17 cellular contexts compared by ENCODE assay signal in the genomic region with DNA sequence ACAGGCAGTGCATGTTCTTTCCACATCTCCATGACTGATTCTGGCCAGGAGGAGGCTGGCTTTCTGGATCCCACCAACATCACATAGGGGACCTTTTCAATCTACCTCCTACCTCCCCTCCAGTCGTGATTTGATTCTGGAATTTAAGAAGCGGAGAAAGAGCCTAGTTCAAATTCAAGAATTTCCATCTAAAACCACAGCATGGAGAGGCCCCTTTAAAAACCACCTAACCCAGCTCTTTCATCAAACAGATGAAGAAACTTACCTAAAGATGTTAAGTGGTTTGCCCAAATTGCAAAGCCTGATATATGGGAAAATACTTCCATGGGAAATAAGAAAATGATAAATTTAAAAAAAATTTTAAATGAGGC. TPM values are rescaled to one million over a fixed set of nuclear protein-coding genes. Genes with fewer than 3 reads are reported as not detected.
DNase-seq lines count a peak whose midpoint lies in the region; ATAC-seq and TF ChIP-seq lines count a peak whose summit lies in the region.
"Had no signal": no experiment of that assay in that cellular context is flagged by ENCODE, and none has a peak within 500 bp of the region (broad histone marks: within the 10 kb centered on the region; RNA-seq: fewer than 3 reads in every experiment).

No MANE protein-coding gene starts in this region.

- no peak overlapping the region for H3K9ac ChIP-seq in mucosa of rectum (ENCODE audit: low read depth in 1 of 2, low read length in 2 of 2)

- H3K27me3 ChIP-seq in breast epithelium (no peaks in the 10 kb centered on the region), mucosa of rectum (ENCODE audit: control insufficient read depth in 2 of 2, insufficient read depth in 2 of 2, low read length in 2 of 2) (no peaks in the 10 kb centered on the region)

- H3K36me3 ChIP-seq in breast epithelium (no peaks in the 10 kb centered on the region), mucosa of rectum (ENCODE audit: control insufficient read depth in 2 of 2, insufficient read depth in 2 of 2, low read length in 2 of 2) (no peaks in the 10 kb centered on the region)

- H3K27me3 Mint-ChIP-seq in activated naive CD8-positive, alpha-beta T cell treated with anti-CD3 and anti-CD28 coated beads, Interleukin-2, amount 50 U/mL, for 24 hours = peaks cover 3% of the 10 kb centered on the region
- H3K27me3 Mint-ChIP-seq in activated naive CD8-positive, alpha-beta T cell treated with anti-CD3 and anti-CD28 coated beads for 36 hours = no peaks in the 10 kb centered on the region
- H3K27me3 Mint-ChIP-seq in type B pancreatic cell = peaks cover 8% of the 10 kb centered on the region
- no peaks in the 10 kb centered on the region for H3K27me3 Mint-ChIP-seq in activated CD8-positive, alpha-beta T cell treated with anti-CD3 and anti-CD28 coated beads for 36 hours

- H3K4me1 Mint-ChIP-seq in activated naive CD8-positive, alpha-beta T cell treated with anti-CD3 and anti-CD28 coated beads, Interleukin-2, amount 50 U/mL, for 24 hours = peaks cover 84% of the 10 kb centered on the region
- peaks cover 54% of the 10 kb centered on the region for H3K4me1 Mint-ChIP-seq in activated naive CD8-positive, alpha-beta T cell treated with anti-CD3 and anti-CD28 coated beads for 36 hours
- peaks cover 42% of the 10 kb centered on the region for H3K4me1 Mint-ChIP-seq in type B pancreatic cell (ENCODE audit: unreplicated experiment)
- peaks cover 58% of the 10 kb centered on the region for H3K4me1 Mint-ChIP-seq in activated CD8-positive, alpha-beta T cell treated with anti-CD3 and anti-CD28 coated beads for 36 hours (ENCODE audit: low read depth)

- peaks cover 3% of the 10 kb centered on the region for H3K9me3 Mint-ChIP-seq in activated naive CD8-positive, alpha-beta T cell treated with anti-CD3 and anti-CD28 coated beads, Interleukin-2, amount 50 U/mL, for 24 hours
- peaks cover 2% of the 10 kb centered on the region for H3K9me3 Mint-ChIP-seq in activated naive CD8-positive, alpha-beta T cell treated with anti-CD3 and anti-CD28 coated beads for 36 hours
- H3K9me3 Mint-ChIP-seq in type B pancreatic cell = peaks cover 9% of the 10 kb centered on the region
- peaks cover 2% of the 10 kb centered on the region for H3K9me3 Mint-ChIP-seq in activated CD8-positive, alpha-beta T cell treated with anti-CD3 and anti-CD28 coated beads for 36 hours
- H3K9me3 Mint-ChIP-seq: activated B cell treated with CpG ODN at 0.5 μM for 24 hours, IgD-negative memory B cell had no signal

- POLR2A ChIA-PET in activated CD8-positive, alpha-beta T cell treated with anti-CD3 and anti-CD28 coated beads for 36 hours (lab: Charles Lee) = interaction anchor here (0.7 kb wide), 1 partner anchor 50 kb away, joined by 3 read pairs; no protein-coding TSS in a partner anchor

- TF ChIP-seq POLR2A in breast epithelium (IDR thresholded peaks at IDR 0.05) (no peak), GM18505 (IDR thresholded peaks at IDR 0.05; ENCODE audit: borderline replicate concordance, extremely low read depth, insufficient read depth, insufficient read length) (no peak)

- no peaks in the 10 kb centered on the region for H3K36me3 Mint-ChIP-seq in activated naive CD8-positive, alpha-beta T cell treated with anti-CD3 and anti-CD28 coated beads, Interleukin-2, amount 50 U/mL, for 24 hours (ENCODE audit: low read depth)
- H3K36me3 Mint-ChIP-seq in activated naive CD8-positive, alpha-beta T cell treated with anti-CD3 and anti-CD28 coated beads for 36 hours = no peaks in the 10 kb centered on the region
- H3K36me3 Mint-ChIP-seq in type B pancreatic cell = peaks cover 6% of the 10 kb centered on the region
- H3K36me3 Mint-ChIP-seq in activated CD8-positive, alpha-beta T cell treated with anti-CD3 and anti-CD28 coated beads for 36 hours (ENCODE audit: low read depth) = peaks cover 2% of the 10 kb centered on the region
- H3K36me3 Mint-ChIP-seq: IgD-negative memory B cell had no signal

- CTCF ChIA-PET in activated CD8-positive, alpha-beta T cell treated with anti-CD3 and anti-CD28 coated beads for 36 hours (lab: Charles Lee) = interaction anchor here (1.0 to 3.4 kb wide), 2 partner anchors 16 to 61 kb away, joined by 4 to 21 read pairs; no protein-coding TSS in a partner anchor

- no peak for ATAC-seq in activated naive CD8-positive, alpha-beta T cell treated with anti-CD3 and anti-CD28 coated beads, Interleukin-2, amount 50 U/mL, for 24 hours
- ATAC-seq in activated CD8-positive, alpha-beta T cell treated with anti-CD3 and anti-CD28 coated beads for 36 hours = no peak
- no peak for ATAC-seq in GM18505 (IDR thresholded peaks at IDR 0.05; ENCODE audit: unreplicated experiment)

- no peak for DNase-seq in activated naive CD8-positive, alpha-beta T cell treated with anti-CD3 and anti-CD28 coated beads, Interleukin-2, amount 50 U/mL, for 24 hours
- DNase-seq in activated naive CD8-positive, alpha-beta T cell treated with anti-CD3 and anti-CD28 coated beads for 36 hours = no peak
- DNase-seq in breast epithelium (ENCODE audit: low spot score in 2 of 2) (no peak), type B pancreatic cell (ENCODE audit: extremely low spot score, unreplicated experiment) (no peak), NCI-H748 (lab: John Stamatoyannopoulos, UW; ENCODE audit: unreplicated experiment) (no peak)
- no peak for DNase-seq in activated CD8-positive, alpha-beta T cell treated with anti-CD3 and anti-CD28 coated beads for 36 hours
- DNase-seq: activated B cell treated with CpG ODN at 0.5 μM for 24 hours; amniotic stem cell; C1 segment of cervical spinal cord; DND-41; NCI-H2029 treated with DMSO at 0.1 percent for 48 hours; NCI-H526 treated with DMSO at 0.1 percent for 48 hours; stimulated activated CD4-positive, alpha-beta T cell treated with anti-CD3 and anti-CD28 coated beads, Interleukin-4, amount 100 ng/mL, for 1 hour; T-helper 1 cell had no signal

- H3K4me3 ChIP-seq in breast epithelium (no peak overlapping the region), mucosa of rectum (ENCODE audit: low read length in 2 of 2) (no peak overlapping the region)

- TF ChIP-seq CTCF in breast epithelium (IDR thresholded peaks at IDR 0.05) = no peak
- TF ChIP-seq CTCF in type B pancreatic cell (conservative IDR thresholded peaks at IDR 0.05) = no peak
- TF ChIP-seq CTCF in activated CD8-positive, alpha-beta T cell treated with anti-CD3 and anti-CD28 coated beads for 36 hours (IDR thresholded peaks at IDR 0.05) = no peak

- H3K27ac Mint-ChIP-seq in activated naive CD8-positive, alpha-beta T cell treated with anti-CD3 and anti-CD28 coated beads, Interleukin-2, amount 50 U/mL, for 24 hours = peak overlapping the region; percentile 79
- H3K27ac Mint-ChIP-seq in activated naive CD8-positive, alpha-beta T cell treated with anti-CD3 and anti-CD28 coated beads for 36 hours = no peak overlapping the region
- H3K27ac Mint-ChIP-seq in type B pancreatic cell = peak overlapping the region; percentile 84
- H3K27ac Mint-ChIP-seq in activated CD8-positive, alpha-beta T cell treated with anti-CD3 and anti-CD28 coated beads for 36 hours = no peak overlapping the region
- H3K27ac Mint-ChIP-seq: activated B cell treated with CpG ODN at 0.5 μM for 24 hours, IgD-negative memory B cell had no signal

- no peaks in the 10 kb centered on the region for H3K9me3 ChIP-seq in breast epithelium
- H3K9me3 ChIP-seq in mucosa of rectum (ENCODE audit: control insufficient read depth in 2 of 2, low read length in 2 of 2) = no peaks in the 10 kb centered on the region

- H3K27ac ChIP-seq in breast epithelium (peak overlapping the region; percentile 19 to 80), mucosa of rectum (ENCODE audit: low read depth in 2 of 2, low read length in 2 of 2) (peak overlapping the region; percentile 35 to 91)

- H3K4me3 Mint-ChIP-seq in activated naive CD8-positive, alpha-beta T cell treated with anti-CD3 and anti-CD28 coated beads, Interleukin-2, amount 50 U/mL, for 24 hours = no peak overlapping the region
- no peak overlapping the region for H3K4me3 Mint-ChIP-seq in activated naive CD8-positive, alpha-beta T cell treated with anti-CD3 and anti-CD28 coated beads for 36 hours
- peak overlapping the region; percentile 29 for H3K4me3 Mint-ChIP-seq in type B pancreatic cell
- H3K4me3 Mint-ChIP-seq in activated CD8-positive, alpha-beta T cell treated with anti-CD3 and anti-CD28 coated beads for 36 hours = no peak overlapping the region
- H3K4me3 Mint-ChIP-seq: activated B cell treated with CpG ODN at 0.5 μM for 24 hours had no signal

- peaks cover 0 to 3% of the 10 kb centered on the region in 2 donors for H3K4me1 ChIP-seq in breast epithelium
- H3K4me1 ChIP-seq in mucosa of rectum (ENCODE audit: control insufficient read depth in 2 of 2, insufficient read depth in 2 of 2, low read length in 2 of 2) = peaks cover 56 to 60% of the 10 kb centered on the region in 2 donors

- intact Hi-C loops in breast epithelium (cut with DNase I; ENCODE audit: low total_unique reads) = loop anchor here (5.0 kb wide), 1 partner anchor 48 kb away; a partner anchor contains a TSS
- intact Hi-C loops in activated CD8-positive, alpha-beta T cell treated with anti-CD3 and anti-CD28 coated beads for 36 hours (cut with micrococcal nuclease) = no loop called here

RNA-seq across cellular contexts. Expression of a gene that starts 45.6 kb away (rescaled TPM):
- total RNA-seq in activated naive CD8-positive, alpha-beta T cell treated with anti-CD3 and anti-CD28 coated beads for 36 hours = 10 to 100 TPM in 1 of 2 experiments, 1 to 10 TPM in 1; 9.5 to 10.3 TPM
- total RNA-seq in breast epithelium (10 to 100 TPM in 1 of 3 donors, 1 to 10 TPM in 2; 6.1 to 16.2 (median 9.2) TPM), type B pancreatic cell (ENCODE audit: low replicate concordance) (7.0 and 18.0 TPM in 2 replicates)
- 10 to 100 TPM in 1 of 2 experiments, 1 to 10 TPM in 1; 8.9 to 10.5 TPM for total RNA-seq in activated CD8-positive, alpha-beta T cell treated with anti-CD3 and anti-CD28 coated beads for 36 hours

Comparison
In these comparisons a context has a peak if more than half of its experiments do, and no peak if none do; other contexts are left out.
1. H3K27ac Mint-ChIP-seq: peak in activated naive CD8-positive, alpha-beta T cell treated with anti-CD3 and anti-CD28 coated beads, Interleukin-2, amount 50 U/mL, for 24 hours (single experiment) and type B pancreatic cell (single experiment); none in activated naive CD8-positive, alpha-beta T cell treated with anti-CD3 and anti-CD28 coated beads for 36 hours (single experiment) and activated CD8-positive, alpha-beta T cell treated with anti-CD3 and anti-CD28 coated beads for 36 hours (single experiment).